8 cellular contexts compared by ENCODE assay signal in the genomic region with DNA sequence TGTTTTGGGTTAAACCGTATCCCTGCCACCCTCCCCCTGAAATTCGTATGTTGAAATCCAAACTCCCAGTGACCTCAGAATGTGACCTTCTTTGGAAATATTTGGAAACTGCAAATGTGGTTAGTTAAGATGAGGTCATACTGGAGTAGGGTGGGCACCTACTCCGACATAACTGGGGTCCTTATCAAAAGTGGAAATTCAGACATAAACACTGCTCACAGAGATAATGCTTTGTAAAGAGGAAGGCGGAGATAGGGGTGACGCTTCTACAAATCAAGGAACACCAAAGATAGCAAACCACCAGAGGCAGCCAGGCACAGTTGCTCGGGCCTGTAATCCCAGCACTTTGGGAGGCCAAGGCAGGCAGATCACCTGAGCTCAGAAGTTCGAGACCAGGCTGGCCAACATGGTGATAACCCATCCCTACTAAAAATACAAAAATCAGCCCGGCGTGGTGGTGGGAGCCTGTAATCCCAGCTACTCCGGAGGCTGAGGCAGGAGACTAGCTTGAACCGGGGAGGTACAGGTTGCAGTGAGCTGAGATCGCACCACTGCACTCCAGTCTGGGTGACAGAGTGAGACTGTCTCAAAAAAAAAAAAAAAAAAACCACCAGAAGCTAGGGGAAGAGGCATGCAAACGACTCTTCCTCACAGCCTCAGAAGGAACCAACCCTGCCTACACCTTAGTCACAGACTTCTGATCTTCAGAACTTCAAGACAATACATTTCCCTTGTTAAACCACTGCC. TPM values are rescaled to one million over a fixed set of nuclear protein-coding genes. Genes with fewer than 3 reads are reported as not detected.
A peak's percentile ranks its signal among the peaks of the same experiment; 100 is the strongest.
DNase-seq lines count a peak whose midpoint lies in the region; ATAC-seq and TF ChIP-seq lines count a peak whose summit lies in the region.

No MANE protein-coding gene starts in this region.

- no peaks in the 10 kb centered on the region for H3K36me3 Mint-ChIP-seq in natural killer cell treated with Interleukin-12 subunit alpha and Interleukin-12 subunit beta and Interleukin-15 and Interleukin-18, amount 100 ng/mL, for 72 hours

- DNase-seq in activated CD8-positive, alpha-beta memory T cell treated with anti-CD3 and anti-CD28 coated beads for 24 hours = peak; percentile 65
- DNase-seq in activated CD8-positive, alpha-beta memory T cell treated with anti-CD3 and anti-CD28 coated beads, Interleukin-2, amount 50 U/mL, for 48 hours = no peak
- peak; percentile 52 for DNase-seq in activated T-cell treated with anti-CD3 and anti-CD28 coated beads, Interleukin-2, amount 50 U/mL, for 1 hour
- DNase-seq in natural killer cell treated with Interleukin-12 subunit alpha and Interleukin-12 subunit beta and Interleukin-15 and Interleukin-18, amount 100 ng/mL, for 72 hours (ENCODE audit: low spot score) = no peak
- DNase-seq in DMS 273 (lab: John Stamatoyannopoulos, UW; ENCODE audit: unreplicated experiment) (no peak), vagina (ENCODE audit: extremely low spot score in 2 of 2) (no peak), sciatic nerve (ENCODE audit: low spot score) (no peak)

- peaks cover 14 to 18% of the 10 kb centered on the region in 2 donors for H3K4me1 Mint-ChIP-seq in natural killer cell treated with Interleukin-12 subunit alpha and Interleukin-12 subunit beta and Interleukin-15 and Interleukin-18, amount 100 ng/mL, for 72 hours (ENCODE audit: low read depth in 2 of 2)

- H3K9me3 ChIP-seq in vagina = no peaks in the 10 kb centered on the region

- H3K27me3 Mint-ChIP-seq in natural killer cell treated with Interleukin-12 subunit alpha and Interleukin-12 subunit beta and Interleukin-15 and Interleukin-18, amount 100 ng/mL, for 72 hours = peaks cover 0 to 3% of the 10 kb centered on the region in 2 donors

- H3K27ac Mint-ChIP-seq in natural killer cell treated with Interleukin-12 subunit alpha and Interleukin-12 subunit beta and Interleukin-15 and Interleukin-18, amount 100 ng/mL, for 72 hours = peak overlapping the region; percentile 67 to 82

- no peak overlapping the region for H3K27ac ChIP-seq in vagina

- intact Hi-C loops in vagina (cut with DNase I) = no loop called here
- intact Hi-C loops in sciatic nerve (cut with DNase I) = no loop called here

- H3K9me3 Mint-ChIP-seq in natural killer cell treated with Interleukin-12 subunit alpha and Interleukin-12 subunit beta and Interleukin-15 and Interleukin-18, amount 100 ng/mL, for 72 hours = no peaks in the 10 kb centered on the region

- no peak for TF ChIP-seq POLR2A in vagina (IDR thresholded peaks at IDR 0.05)

- no peak overlapping the region for H3K4me3 Mint-ChIP-seq in natural killer cell treated with Interleukin-12 subunit alpha and Interleukin-12 subunit beta and Interleukin-15 and Interleukin-18, amount 100 ng/mL, for 72 hours

- H3K4me3 ChIP-seq in vagina = no peak overlapping the region

- H3K36me3 ChIP-seq in vagina = no peaks in the 10 kb centered on the region

- peaks cover 16% of the 10 kb centered on the region for H3K4me1 ChIP-seq in vagina

- no peaks in the 10 kb centered on the region for H3K27me3 ChIP-seq in vagina

- TF ChIP-seq CTCF in vagina (IDR thresholded peaks at IDR 0.05) = no peak

- peak; percentile 55 for ATAC-seq in HG03521 (IDR thresholded peaks at IDR 0.05; ENCODE audit: unreplicated experiment)
- ATAC-seq in natural killer cell treated with Interleukin-12 subunit alpha and Interleukin-12 subunit beta and Interleukin-15 and Interleukin-18, amount 100 ng/mL, for 72 hours = peak; percentile 78 to 85
- no peak for ATAC-seq in sciatic nerve

RNA-seq across cellular contexts. Expression of gene CHD2, which starts 51.1 kb away (rescaled TPM):
- 100 to 1,000 TPM; 177 to 180 TPM for total RNA-seq in natural killer cell treated with Interleukin-12 subunit alpha and Interleukin-12 subunit beta and Interleukin-15 and Interleukin-18, amount 100 ng/mL, for 72 hours
- total RNA-seq in vagina (100 TPM), sciatic nerve (167 TPM)

Comparison
In these comparisons a context has a peak if more than half of its experiments do, and no peak if none do; other contexts are left out.
1. DNase-seq: peak in activated CD8-positive, alpha-beta memory T cell treated with anti-CD3 and anti-CD28 coated beads for 24 hours (single experiment) and activated T-cell treated with anti-CD3 and anti-CD28 coated beads, Interleukin-2, amount 50 U/mL, for 1 hour (single experiment); none in activated CD8-positive, alpha-beta memory T cell treated with anti-CD3 and anti-CD28 coated beads, Interleukin-2, amount 50 U/mL, for 48 hours (single experiment), natural killer cell treated with Interleukin-12 subunit alpha and Interleukin-12 subunit beta and Interleukin-15 and Interleukin-18, amount 100 ng/mL, for 72 hours (single experiment), DMS 273 (single experiment), vagina (0 of 2) and sciatic nerve (single experiment).